1 cellular context compared by ENCODE assay signal in the genomic region with DNA sequence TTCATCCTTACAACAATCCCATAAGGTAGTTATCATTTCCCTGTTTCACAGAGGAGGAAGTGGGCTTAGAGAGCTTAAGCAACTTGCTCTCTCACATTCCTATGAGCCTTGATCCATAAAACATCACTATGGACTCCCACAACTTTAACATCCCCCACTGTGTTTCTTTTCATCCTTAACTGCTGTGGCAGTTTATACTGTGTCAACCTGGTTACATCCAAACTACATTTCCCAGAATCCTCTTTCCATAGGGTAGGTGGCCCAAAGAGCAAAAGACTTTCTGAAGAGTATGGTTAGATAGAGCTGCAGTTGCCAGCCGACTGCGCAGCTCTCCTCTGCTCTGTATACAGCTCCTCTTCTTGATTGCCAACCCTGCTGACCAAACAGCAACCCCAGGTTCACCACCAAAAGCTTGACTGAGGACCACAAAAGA.
TF ChIP-seq lines count a peak whose summit lies in the region.

No MANE protein-coding gene starts in this region.

TF ChIP-seq in GM23338, 12 proteins besides CTCF, POLR2A, EP300 and RAD21 (continued from another document):
- TF ChIP-seq, protein P1, sequence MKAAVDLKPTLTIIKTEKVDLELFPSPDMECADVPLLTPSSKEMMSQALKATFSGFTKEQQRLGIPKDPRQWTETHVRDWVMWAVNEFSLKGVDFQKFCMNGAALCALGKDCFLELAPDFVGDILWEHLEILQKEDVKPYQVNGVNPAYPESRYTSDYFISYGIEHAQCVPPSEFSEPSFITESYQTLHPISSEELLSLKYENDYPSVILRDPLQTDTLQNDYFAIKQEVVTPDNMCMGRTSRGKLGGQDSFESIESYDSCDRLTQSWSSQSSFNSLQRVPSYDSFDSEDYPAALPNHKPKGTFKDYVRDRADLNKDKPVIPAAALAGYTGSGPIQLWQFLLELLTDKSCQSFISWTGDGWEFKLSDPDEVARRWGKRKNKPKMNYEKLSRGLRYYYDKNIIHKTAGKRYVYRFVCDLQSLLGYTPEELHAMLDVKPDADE (IDR thresholded peaks at IDR 0.05): no peak
- TF ChIP-seq, protein P2, sequence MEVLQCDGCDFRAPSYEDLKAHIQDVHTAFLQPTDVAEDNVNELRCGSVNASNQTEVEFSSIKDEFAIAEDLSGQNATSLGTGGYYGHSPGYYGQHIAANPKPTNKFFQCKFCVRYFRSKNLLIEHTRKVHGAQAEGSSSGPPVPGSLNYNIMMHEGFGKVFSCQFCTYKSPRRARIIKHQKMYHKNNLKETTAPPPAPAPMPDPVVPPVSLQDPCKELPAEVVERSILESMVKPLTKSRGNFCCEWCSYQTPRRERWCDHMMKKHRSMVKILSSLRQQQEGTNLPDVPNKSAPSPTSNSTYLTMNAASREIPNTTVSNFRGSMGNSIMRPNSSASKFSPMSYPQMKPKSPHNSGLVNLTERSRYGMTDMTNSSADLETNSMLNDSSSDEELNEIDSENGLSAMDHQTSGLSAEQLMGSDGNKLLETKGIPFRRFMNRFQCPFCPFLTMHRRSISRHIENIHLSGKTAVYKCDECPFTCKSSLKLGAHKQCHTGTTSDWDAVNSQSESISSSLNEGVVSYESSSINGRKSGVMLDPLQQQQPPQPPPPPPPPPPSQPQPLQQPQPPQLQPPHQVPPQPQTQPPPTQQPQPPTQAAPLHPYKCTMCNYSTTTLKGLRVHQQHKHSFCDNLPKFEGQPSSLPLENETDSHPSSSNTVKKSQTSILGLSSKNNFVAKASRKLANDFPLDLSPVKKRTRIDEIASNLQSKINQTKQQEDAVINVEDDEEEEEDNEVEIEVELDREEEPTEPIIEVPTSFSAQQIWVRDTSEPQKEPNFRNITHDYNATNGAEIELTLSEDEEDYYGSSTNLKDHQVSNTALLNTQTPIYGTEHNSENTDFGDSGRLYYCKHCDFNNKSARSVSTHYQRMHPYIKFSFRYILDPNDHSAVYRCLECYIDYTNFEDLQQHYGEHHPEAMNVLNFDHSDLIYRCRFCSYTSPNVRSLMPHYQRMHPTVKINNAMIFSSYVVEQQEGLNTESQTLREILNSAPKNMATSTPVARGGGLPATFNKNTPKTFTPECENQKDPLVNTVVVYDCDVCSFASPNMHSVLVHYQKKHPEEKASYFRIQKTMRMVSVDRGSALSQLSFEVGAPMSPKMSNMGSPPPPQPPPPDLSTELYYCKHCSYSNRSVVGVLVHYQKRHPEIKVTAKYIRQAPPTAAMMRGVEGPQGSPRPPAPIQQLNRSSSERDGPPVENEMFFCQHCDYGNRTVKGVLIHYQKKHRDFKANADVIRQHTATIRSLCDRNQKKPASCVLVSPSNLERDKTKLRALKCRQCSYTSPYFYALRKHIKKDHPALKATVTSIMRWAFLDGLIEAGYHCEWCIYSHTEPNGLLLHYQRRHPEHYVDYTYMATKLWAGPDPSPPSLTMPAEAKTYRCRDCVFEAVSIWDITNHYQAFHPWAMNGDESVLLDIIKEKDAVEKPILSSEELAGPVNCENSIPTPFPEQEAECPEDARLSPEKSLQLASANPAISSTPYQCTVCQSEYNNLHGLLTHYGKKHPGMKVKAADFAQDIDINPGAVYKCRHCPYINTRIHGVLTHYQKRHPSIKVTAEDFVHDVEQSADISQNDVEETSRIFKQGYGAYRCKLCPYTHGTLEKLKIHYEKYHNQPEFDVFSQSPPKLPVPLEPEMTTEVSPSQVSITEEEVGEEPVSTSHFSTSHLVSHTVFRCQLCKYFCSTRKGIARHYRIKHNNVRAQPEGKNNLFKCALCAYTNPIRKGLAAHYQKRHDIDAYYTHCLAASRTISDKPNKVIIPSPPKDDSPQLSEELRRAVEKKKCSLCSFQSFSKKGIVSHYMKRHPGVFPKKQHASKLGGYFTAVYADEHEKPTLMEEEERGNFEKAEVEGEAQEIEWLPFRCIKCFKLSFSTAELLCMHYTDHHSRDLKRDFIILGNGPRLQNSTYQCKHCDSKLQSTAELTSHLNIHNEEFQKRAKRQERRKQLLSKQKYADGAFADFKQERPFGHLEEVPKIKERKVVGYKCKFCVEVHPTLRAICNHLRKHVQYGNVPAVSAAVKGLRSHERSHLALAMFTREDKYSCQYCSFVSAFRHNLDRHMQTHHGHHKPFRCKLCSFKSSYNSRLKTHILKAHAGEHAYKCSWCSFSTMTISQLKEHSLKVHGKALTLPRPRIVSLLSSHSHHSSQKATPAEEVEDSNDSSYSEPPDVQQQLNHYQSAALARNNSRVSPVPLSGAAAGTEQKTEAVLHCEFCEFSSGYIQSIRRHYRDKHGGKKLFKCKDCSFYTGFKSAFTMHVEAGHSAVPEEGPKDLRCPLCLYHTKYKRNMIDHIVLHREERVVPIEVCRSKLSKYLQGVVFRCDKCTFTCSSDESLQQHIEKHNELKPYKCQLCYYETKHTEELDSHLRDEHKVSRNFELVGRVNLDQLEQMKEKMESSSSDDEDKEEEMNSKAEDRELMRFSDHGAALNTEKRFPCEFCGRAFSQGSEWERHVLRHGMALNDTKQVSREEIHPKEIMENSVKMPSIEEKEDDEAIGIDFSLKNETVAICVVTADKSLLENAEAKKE (CRISPR knock-in tag; IDR thresholded peaks at IDR 0.05): no peak
- TF ChIP-seq ZNF331 (CRISPR knock-in tag; IDR thresholded peaks at IDR 0.05; ENCODE audit: low read depth) (no peak), ZNF114 (CRISPR knock-in tag; IDR thresholded peaks at IDR 0.05) (no peak), POLR2AphosphoS5 (IDR thresholded peaks at IDR 0.05; ENCODE audit: low read depth) (no peak), JUNB (IDR thresholded peaks at IDR 0.05; ENCODE audit: unreplicated experiment) (no peak), EZH2 (IDR thresholded peaks at IDR 0.05; ENCODE audit: low read depth, unreplicated experiment) (no peak), NANOG (IDR thresholded peaks at IDR 0.05; ENCODE audit: borderline replicate concordance) (no peak)
- TF ChIP-seq, protein P3, sequence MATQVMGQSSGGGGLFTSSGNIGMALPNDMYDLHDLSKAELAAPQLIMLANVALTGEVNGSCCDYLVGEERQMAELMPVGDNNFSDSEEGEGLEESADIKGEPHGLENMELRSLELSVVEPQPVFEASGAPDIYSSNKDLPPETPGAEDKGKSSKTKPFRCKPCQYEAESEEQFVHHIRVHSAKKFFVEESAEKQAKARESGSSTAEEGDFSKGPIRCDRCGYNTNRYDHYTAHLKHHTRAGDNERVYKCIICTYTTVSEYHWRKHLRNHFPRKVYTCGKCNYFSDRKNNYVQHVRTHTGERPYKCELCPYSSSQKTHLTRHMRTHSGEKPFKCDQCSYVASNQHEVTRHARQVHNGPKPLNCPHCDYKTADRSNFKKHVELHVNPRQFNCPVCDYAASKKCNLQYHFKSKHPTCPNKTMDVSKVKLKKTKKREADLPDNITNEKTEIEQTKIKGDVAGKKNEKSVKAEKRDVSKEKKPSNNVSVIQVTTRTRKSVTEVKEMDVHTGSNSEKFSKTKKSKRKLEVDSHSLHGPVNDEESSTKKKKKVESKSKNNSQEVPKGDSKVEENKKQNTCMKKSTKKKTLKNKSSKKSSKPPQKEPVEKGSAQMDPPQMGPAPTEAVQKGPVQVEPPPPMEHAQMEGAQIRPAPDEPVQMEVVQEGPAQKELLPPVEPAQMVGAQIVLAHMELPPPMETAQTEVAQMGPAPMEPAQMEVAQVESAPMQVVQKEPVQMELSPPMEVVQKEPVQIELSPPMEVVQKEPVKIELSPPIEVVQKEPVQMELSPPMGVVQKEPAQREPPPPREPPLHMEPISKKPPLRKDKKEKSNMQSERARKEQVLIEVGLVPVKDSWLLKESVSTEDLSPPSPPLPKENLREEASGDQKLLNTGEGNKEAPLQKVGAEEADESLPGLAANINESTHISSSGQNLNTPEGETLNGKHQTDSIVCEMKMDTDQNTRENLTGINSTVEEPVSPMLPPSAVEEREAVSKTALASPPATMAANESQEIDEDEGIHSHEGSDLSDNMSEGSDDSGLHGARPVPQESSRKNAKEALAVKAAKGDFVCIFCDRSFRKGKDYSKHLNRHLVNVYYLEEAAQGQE (IDR thresholded peaks at IDR 0.05; ENCODE audit: unreplicated experiment): no peak
